Comparison of ENCODE assay signal across 1 cellular context in genomic region chr11:34837246-34837856, GRCh38.
TF ChIP-seq lines count a peak whose summit lies in the region.

No MANE protein-coding gene starts in this region.

TF ChIP-seq in GM23338, 12 proteins besides CTCF, POLR2A, EP300 and RAD21 (continued from another document):
- no peak for TF ChIP-seq ZNF462 (CRISPR knock-in tag; IDR thresholded peaks at IDR 0.05)
- no peak for TF ChIP-seq POLR2AphosphoS5 (IDR thresholded peaks at IDR 0.05; ENCODE audit: low read depth)
- no peak for TF ChIP-seq ETS1 (IDR thresholded peaks at IDR 0.05)
- no peak for TF ChIP-seq EZH2phosphoT487 (IDR thresholded peaks at IDR 0.05; ENCODE audit: unreplicated experiment)
- no peak for TF ChIP-seq CREB1 (CRISPR knock-in tag; IDR thresholded peaks at IDR 0.05; ENCODE audit: low read depth)
- no peak for TF ChIP-seq REST (IDR thresholded peaks at IDR 0.05; ENCODE audit: unreplicated experiment)
- no peak for TF ChIP-seq ZNF331 (CRISPR knock-in tag; IDR thresholded peaks at IDR 0.05; ENCODE audit: low read depth)
